In genomic region chr22:19742160-19743066, GRCh38 we compare ENCODE assay signal across 26 cellular contexts. TPM values are rescaled to one million over a fixed set of nuclear protein-coding genes. Genes with fewer than 3 reads are reported as not detected.
"Had no signal": no experiment of that assay in that cellular context is flagged by ENCODE, and none has a peak within 500 bp of the region (broad histone marks: within the 10 kb centered on the region; RNA-seq: fewer than 3 reads in every experiment).

No MANE protein-coding gene starts in this region.

- DNase-seq: activated CD4-positive, alpha-beta memory T cell treated with anti-CD3 and anti-CD28 coated beads for 36 hours; activated CD4-positive, alpha-beta T cell treated with anti-CD3 and anti-CD28 coated beads, Interleukin-2, amount 10 ng/mL, durations not matched to agents 24 days and 14 days; activated CD4-positive, CD25-positive, alpha-beta regulatory T cell treated with anti-CD3 and anti-CD28 coated beads, Interleukin-2, amount 50 U/mL, for 72 hours; activated CD8-positive, alpha-beta memory T cell treated with anti-CD3 and anti-CD28 coated beads for 24 hours; activated effector memory CD4-positive, alpha-beta T cell treated with anti-CD3 and anti-CD28 coated beads, Interleukin-2, amount 50 U/mL, for 16 hours; activated naive CD4-positive, alpha-beta T cell treated with Interleukin-2 at 50 U/mL for 16 hours; activated naive CD8-positive, alpha-beta T cell treated with anti-CD3 and anti-CD28 coated beads, Interleukin-2, amount 50 U/mL, for 24 hours; activated T-cell treated with anti-CD3 and anti-CD28 coated beads, Interleukin-2, amount 50 U/mL, for 4 hours; amniotic stem cell; body of pancreas; Kasumi-1; NCI-H1105; NCI-H146; NCI-H187 treated with DMSO at 0.1 percent for 48 hours; NCI-H2081 treated with DMSO at 0.1 percent for 48 hours; NCI-H446; NCI-H524; NCI-H748 treated with DMSO at 0.1 percent for 48 hours; SIG-M5; T-helper 17 cell; T-helper 9 cell had no signal

- H3K9me3 ChIP-seq: ascending aorta, body of pancreas had no signal

- H3K36me3 ChIP-seq: ascending aorta had no signal

- H3K27ac ChIP-seq: ascending aorta, body of pancreas had no signal

- H3K27me3 ChIP-seq: ascending aorta, body of pancreas had no signal

- H3K4me3 ChIP-seq: ascending aorta, body of pancreas had no signal

- H3K4me1 ChIP-seq: ascending aorta, body of pancreas had no signal

RNA-seq across cellular contexts. Expression of gene TBX1, which starts 18.2 kb away (rescaled TPM):
- total RNA-seq: activated CD4-positive, alpha-beta memory T cell treated with anti-CD3 and anti-CD28 coated beads for 36 hours; activated CD4-positive, alpha-beta T cell treated with anti-CD3 and anti-CD28 coated beads, Interleukin-2, amount 10 ng/mL, durations not matched to agents 24 days and 14 days; activated naive CD4-positive, alpha-beta T cell treated with anti-CD3 and anti-CD28 coated beads, Interleukin-2, amount 50 U/mL, for 72 hours; activated T-cell treated with anti-CD3 and anti-CD28 coated beads, Interleukin-2, amount 50 U/mL, for 4 hours; ascending aorta; RPMI7951; T-helper 17 cell had no signal

RNA-seq across cellular contexts. Expression of gene GP1BB, which starts 19.1 kb away (rescaled TPM):
- total RNA-seq: activated CD4-positive, alpha-beta memory T cell treated with anti-CD3 and anti-CD28 coated beads for 36 hours; activated CD4-positive, alpha-beta T cell treated with anti-CD3 and anti-CD28 coated beads, Interleukin-2, amount 10 ng/mL, durations not matched to agents 24 days and 14 days; activated naive CD4-positive, alpha-beta T cell treated with anti-CD3 and anti-CD28 coated beads, Interleukin-2, amount 50 U/mL, for 72 hours; bronchial epithelial cell; OCI-LY7; RPMI7951 had no signal

RNA-seq across cellular contexts. Expression of gene SEPTIN5, which starts 28.1 kb away (rescaled TPM):
- total RNA-seq: OCI-LY7 had no signal
